In the genomic region with DNA sequence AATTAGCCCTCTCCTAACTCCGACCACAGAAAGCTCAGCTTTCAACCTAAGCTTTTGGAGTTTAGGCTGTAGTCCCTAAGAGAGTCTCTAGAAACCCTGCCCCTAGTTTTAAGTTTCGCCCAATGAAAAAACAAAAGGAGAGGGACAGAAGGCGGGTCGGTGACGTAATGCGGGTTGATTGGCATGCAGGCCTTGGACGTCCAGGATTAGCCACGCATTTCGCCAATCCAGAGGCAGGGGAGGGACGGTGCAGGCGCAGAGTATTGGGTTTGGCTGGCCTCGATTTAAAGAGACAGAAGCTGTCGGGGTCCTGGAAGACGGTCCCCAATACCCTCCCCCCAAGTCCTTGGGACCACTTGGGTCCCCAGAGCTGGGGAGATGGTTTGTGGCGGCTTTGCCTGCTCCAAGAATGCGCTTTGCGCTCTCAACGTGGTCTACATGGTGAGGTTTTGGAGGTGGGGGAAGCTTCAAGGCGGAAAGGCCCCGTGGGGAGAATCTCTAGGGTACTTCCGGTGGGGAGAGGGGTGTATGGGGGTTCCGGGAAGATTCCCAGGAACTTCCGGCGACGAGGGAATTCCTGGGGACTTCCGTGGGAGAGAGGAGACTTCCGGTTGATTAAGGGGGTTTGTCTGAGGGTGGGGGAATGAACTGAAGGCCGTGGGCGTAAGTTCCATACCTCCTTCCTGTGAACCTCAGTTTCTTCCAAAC, we compare ENCODE assay signal across 8 cellular contexts. TPM values are rescaled to one million over a fixed set of nuclear protein-coding genes. Genes with fewer than 3 reads are reported as not detected.
DNase-seq lines count a peak whose midpoint lies in the region; ATAC-seq and TF ChIP-seq lines count a peak whose summit lies in the region.

A gene with protein sequence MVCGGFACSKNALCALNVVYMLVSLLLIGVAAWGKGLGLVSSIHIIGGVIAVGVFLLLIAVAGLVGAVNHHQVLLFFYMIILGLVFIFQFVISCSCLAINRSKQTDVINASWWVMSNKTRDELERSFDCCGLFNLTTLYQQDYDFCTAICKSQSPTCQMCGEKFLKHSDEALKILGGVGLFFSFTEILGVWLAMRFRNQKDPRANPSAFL (plus strand): TSS at position 263 of the 708 bp plus-strand sequence. CDS start 116 bp downstream, at position 379.

- ATAC-seq in GM19023 (IDR thresholded peaks at IDR 0.05; ENCODE audit: unreplicated experiment) = peak; percentile 85
- ATAC-seq in HG03196 (IDR thresholded peaks at IDR 0.05; ENCODE audit: unreplicated experiment) = peak; percentile 68
- ATAC-seq in WTC11 = peak; percentile 86

- H3K27me3 Mint-ChIP-seq in WTC11 (ENCODE audit: low read depth) = peaks cover 46% of the 10 kb centered on the region

- H3K36me3 Mint-ChIP-seq in WTC11 = peaks cover 36% of the 10 kb centered on the region

- peak within 1 kb of the TSS; percentile 93 for H3K4me3 Mint-ChIP-seq in WTC11

- DNase-seq in AG08395 (ENCODE audit: low spot score) (peak; percentile 97), NCI-H345 (lab: John Stamatoyannopoulos, UW) (peak; percentile 96), WTC11 (ENCODE audit: low spot score) (peak; percentile 93), cardiac fibroblast (ENCODE audit: low read depth in 2 of 2) (peak; percentile 99), iPS-NIHi11 (ENCODE audit: low spot score) (peak; percentile 95)

- TF ChIP-seq CTCF in WTC11 (IDR thresholded peaks at IDR 0.05) (no peak), cardiac fibroblast (IDR thresholded peaks at IDR 0.05; ENCODE audit: low read depth, low read length) (no peak)

- POLR2A ChIA-PET in WTC11 (lab: Charles Lee) = interaction anchor here (0.6 to 1.8 kb wide), 8 partner anchors 9 to 292 kb away, joined by 3 to 12 read pairs (median 4); partner anchors contain the start of genes ATP23 and EEF1AKMT3

- peaks cover 14% of the 10 kb centered on the region for H3K4me1 Mint-ChIP-seq in WTC11

- CTCF ChIA-PET in WTC11 (lab: Charles Lee) = interaction anchor here (0.7 to 4.7 kb wide), 11 partner anchors 8 to 520 kb away, joined by 3 to 34 read pairs (median 4); partner anchors contain the start of genes B4GALNT1 and GLI1

- H3K9me3 Mint-ChIP-seq in WTC11 = no peaks in the 10 kb centered on the region; the same call in 1 of the 2 replicates

- peak within 1 kb of the TSS; percentile 98 for H3K27ac Mint-ChIP-seq in WTC11

- peak within 1 kb of the TSS; percentile 74 to 99 (median 97) for H3K27ac ChIP-seq in skin epidermis

- H3K4me3 ChIP-seq in cardiac fibroblast (replicated peaks in 1 of 2; ENCODE audit: low read depth in 2 of 2, low read length in 2 of 2) = peak within 1 kb of the TSS; percentile 85 to 96
- H3K4me3 ChIP-seq in skin epidermis = peak within 1 kb of the TSS; percentile 60 to 85 (median 64)

TF ChIP-seq in WTC11, 78 proteins besides CTCF, POLR2A, EP300 and RAD21:
- TF ChIP-seq CREB1 (CRISPR knock-in tag; IDR thresholded peaks at IDR 0.05) = no peak
- TF ChIP-seq, protein P1, sequence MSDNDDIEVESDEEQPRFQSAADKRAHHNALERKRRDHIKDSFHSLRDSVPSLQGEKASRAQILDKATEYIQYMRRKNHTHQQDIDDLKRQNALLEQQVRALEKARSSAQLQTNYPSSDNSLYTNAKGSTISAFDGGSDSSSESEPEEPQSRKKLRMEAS (CRISPR knock-in tag; IDR thresholded peaks at IDR 0.05) = 0 out of 2 replicates have a peak, but pooled peaks have one; percentile 5
- 0 out of 2 replicates have a peak, but pooled peaks have one; percentile 16 for TF ChIP-seq SMAD3 (CRISPR knock-in tag; IDR thresholded peaks at IDR 0.05; ENCODE audit: borderline replicate concordance)
- 0 out of 2 replicates have a peak, but pooled peaks have one; percentile 12 for TF ChIP-seq TEAD1 (CRISPR knock-in tag; IDR thresholded peaks at IDR 0.05)
- TF ChIP-seq SMAD4 (CRISPR knock-in tag; IDR thresholded peaks at IDR 0.05) = no peak
- TF ChIP-seq ZNF416 (CRISPR knock-in tag; IDR thresholded peaks at IDR 0.05) = peak; percentile 26; the same call in 1 of the 2 replicates
- TF ChIP-seq, protein P2, sequence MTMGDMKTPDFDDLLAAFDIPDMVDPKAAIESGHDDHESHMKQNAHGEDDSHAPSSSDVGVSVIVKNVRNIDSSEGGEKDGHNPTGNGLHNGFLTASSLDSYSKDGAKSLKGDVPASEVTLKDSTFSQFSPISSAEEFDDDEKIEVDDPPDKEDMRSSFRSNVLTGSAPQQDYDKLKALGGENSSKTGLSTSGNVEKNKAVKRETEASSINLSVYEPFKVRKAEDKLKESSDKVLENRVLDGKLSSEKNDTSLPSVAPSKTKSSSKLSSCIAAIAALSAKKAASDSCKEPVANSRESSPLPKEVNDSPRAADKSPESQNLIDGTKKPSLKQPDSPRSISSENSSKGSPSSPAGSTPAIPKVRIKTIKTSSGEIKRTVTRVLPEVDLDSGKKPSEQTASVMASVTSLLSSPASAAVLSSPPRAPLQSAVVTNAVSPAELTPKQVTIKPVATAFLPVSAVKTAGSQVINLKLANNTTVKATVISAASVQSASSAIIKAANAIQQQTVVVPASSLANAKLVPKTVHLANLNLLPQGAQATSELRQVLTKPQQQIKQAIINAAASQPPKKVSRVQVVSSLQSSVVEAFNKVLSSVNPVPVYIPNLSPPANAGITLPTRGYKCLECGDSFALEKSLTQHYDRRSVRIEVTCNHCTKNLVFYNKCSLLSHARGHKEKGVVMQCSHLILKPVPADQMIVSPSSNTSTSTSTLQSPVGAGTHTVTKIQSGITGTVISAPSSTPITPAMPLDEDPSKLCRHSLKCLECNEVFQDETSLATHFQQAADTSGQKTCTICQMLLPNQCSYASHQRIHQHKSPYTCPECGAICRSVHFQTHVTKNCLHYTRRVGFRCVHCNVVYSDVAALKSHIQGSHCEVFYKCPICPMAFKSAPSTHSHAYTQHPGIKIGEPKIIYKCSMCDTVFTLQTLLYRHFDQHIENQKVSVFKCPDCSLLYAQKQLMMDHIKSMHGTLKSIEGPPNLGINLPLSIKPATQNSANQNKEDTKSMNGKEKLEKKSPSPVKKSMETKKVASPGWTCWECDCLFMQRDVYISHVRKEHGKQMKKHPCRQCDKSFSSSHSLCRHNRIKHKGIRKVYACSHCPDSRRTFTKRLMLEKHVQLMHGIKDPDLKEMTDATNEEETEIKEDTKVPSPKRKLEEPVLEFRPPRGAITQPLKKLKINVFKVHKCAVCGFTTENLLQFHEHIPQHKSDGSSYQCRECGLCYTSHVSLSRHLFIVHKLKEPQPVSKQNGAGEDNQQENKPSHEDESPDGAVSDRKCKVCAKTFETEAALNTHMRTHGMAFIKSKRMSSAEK (CRISPR knock-in tag; IDR thresholded peaks at IDR 0.05; ENCODE audit: borderline replicate concordance) = 0 out of 2 replicates have a peak, but pooled peaks have one; percentile 17
- TF ChIP-seq OVOL2 (CRISPR knock-in tag; IDR thresholded peaks at IDR 0.05; ENCODE audit: borderline replicate concordance) = no peak
- no peak for TF ChIP-seq TEAD4 (CRISPR knock-in tag; IDR thresholded peaks at IDR 0.05)
- peak; percentile 87 for TF ChIP-seq PRRX2 (CRISPR knock-in tag; IDR thresholded peaks at IDR 0.05)
- peak; percentile 74; the same call in 1 of the 2 replicates for TF ChIP-seq EMX1 (CRISPR knock-in tag; IDR thresholded peaks at IDR 0.05)
- TF ChIP-seq, protein P3, sequence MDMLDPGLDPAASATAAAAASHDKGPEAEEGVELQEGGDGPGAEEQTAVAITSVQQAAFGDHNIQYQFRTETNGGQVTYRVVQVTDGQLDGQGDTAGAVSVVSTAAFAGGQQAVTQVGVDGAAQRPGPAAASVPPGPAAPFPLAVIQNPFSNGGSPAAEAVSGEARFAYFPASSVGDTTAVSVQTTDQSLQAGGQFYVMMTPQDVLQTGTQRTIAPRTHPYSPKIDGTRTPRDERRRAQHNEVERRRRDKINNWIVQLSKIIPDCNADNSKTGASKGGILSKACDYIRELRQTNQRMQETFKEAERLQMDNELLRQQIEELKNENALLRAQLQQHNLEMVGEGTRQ (CRISPR knock-in tag; IDR thresholded peaks at IDR 0.05) = peak; percentile 50
- TF ChIP-seq IRF2 (CRISPR knock-in tag; IDR thresholded peaks at IDR 0.05; ENCODE audit: borderline replicate concordance, low read depth) = no peak
- TF ChIP-seq ETV6 (CRISPR knock-in tag; IDR thresholded peaks at IDR 0.05) = peak; percentile 85; the same call in 1 of the 2 replicates
- TF ChIP-seq E2F5 (CRISPR knock-in tag; IDR thresholded peaks at IDR 0.05) = no peak
- TF ChIP-seq NFYB (CRISPR knock-in tag; conservative IDR thresholded peaks at IDR 0.05; ENCODE audit: low read depth) = peak; percentile 86
- TF ChIP-seq, protein P4, sequence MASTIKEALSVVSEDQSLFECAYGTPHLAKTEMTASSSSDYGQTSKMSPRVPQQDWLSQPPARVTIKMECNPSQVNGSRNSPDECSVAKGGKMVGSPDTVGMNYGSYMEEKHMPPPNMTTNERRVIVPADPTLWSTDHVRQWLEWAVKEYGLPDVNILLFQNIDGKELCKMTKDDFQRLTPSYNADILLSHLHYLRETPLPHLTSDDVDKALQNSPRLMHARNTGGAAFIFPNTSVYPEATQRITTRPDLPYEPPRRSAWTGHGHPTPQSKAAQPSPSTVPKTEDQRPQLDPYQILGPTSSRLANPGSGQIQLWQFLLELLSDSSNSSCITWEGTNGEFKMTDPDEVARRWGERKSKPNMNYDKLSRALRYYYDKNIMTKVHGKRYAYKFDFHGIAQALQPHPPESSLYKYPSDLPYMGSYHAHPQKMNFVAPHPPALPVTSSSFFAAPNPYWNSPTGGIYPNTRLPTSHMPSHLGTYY (CRISPR knock-in tag; IDR thresholded peaks at IDR 0.05) = peak; percentile 91
- no peak for TF ChIP-seq FOXK1 (CRISPR knock-in tag; IDR thresholded peaks at IDR 0.05)
TF ChIP-seq in WTC11: peak in this region for 11.

RNA-seq across cellular contexts. Expression of the gene that starts here (rescaled TPM):
- total RNA-seq in WTC11 (2021) = 9.9 to 18.6 TPM (median 18.4 TPM) in 3 replicates

Comparison
In these comparisons a context has a peak if more than half of its experiments do, and no peak if none do; other contexts are left out.
1. Peak in every context shown above with its lines: DNase-seq, ATAC-seq, H3K4me3 ChIP-seq and H3K27ac ChIP-seq.